9 cellular contexts compared by ENCODE assay signal in the genomic region with DNA sequence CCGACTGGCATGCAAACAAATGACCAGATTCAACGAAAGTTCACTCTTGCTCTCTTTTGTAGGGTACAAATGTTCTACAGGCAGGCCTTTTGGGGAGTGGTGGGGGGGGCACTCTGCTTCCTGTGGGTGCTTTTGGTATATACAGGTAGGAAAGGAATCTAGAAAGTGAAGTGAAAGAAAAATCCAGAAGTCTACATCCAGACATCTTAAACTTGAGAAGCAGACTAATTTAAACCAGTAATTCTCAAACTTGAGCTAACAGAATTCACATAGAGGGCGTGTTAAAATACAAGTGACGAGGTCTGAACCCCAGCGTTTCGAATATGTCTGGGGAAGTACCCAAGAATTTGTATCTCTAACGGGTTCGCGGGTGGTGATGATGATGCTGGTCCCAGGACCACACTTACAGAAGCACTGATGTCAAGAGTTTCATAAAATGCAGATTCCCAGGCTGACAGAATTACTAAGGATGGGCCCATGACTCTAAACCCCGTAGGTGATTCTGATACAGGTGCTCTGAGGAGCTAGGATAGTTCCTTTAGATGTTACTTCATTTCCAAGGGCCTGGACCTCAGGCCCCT. TPM values are rescaled to one million over a fixed set of nuclear protein-coding genes. Genes with fewer than 3 reads are reported as not detected.
A peak's percentile ranks its signal among the peaks of the same experiment; 100 is the strongest.
DNase-seq lines count a peak whose midpoint lies in the region; ATAC-seq, FAIRE-seq and TF ChIP-seq lines count a peak whose summit lies in the region.
"Had no signal": no experiment of that assay in that cellular context is flagged by ENCODE, and none has a peak within 500 bp of the region (broad histone marks: within the 10 kb centered on the region; RNA-seq: fewer than 3 reads in every experiment).

No MANE protein-coding gene starts in this region.

- H3K4me3 Mint-ChIP-seq in activated CD4-positive, alpha-beta T cell treated with anti-CD3 and anti-CD28 coated beads for 36 hours: peak overlapping the region; percentile 61
- H3K4me3 Mint-ChIP-seq in activated naive CD8-positive, alpha-beta T cell treated with anti-CD3 and anti-CD28 coated beads, Interleukin-2, amount 50 U/mL, for 24 hours: peak overlapping the region; percentile 63

- no peaks in the 10 kb centered on the region for H3K9me3 Mint-ChIP-seq in activated CD4-positive, alpha-beta T cell treated with anti-CD3 and anti-CD28 coated beads for 36 hours (ENCODE audit: low read depth)
- no peaks in the 10 kb centered on the region for H3K9me3 Mint-ChIP-seq in activated naive CD8-positive, alpha-beta T cell treated with anti-CD3 and anti-CD28 coated beads, Interleukin-2, amount 50 U/mL, for 24 hours

- intact Hi-C loops in activated CD4-positive, alpha-beta T cell treated with anti-CD3 and anti-CD28 coated beads for 36 hours (cut with DNase I, micrococcal nuclease): loop anchor here (1.0 to 2.0 kb wide), 2 partner anchors 19 to 277 kb away; a partner anchor contains a TSS
- intact Hi-C loops in kidney (cut with DNase I): no loop called here
- intact Hi-C loops in stomach (cut with DNase I; ENCODE audit: low total_unique reads): no loop called here

- POLR2A ChIA-PET in activated CD4-positive, alpha-beta T cell treated with anti-CD3 and anti-CD28 coated beads for 36 hours (lab: Charles Lee): interaction anchor here (2.8 kb wide), 1 partner anchor 18 kb away, joined by 9 read pairs; a partner anchor contains a TSS

- TF ChIP-seq CTCF in kidney (IDR thresholded peaks at IDR 0.05; ENCODE audit: borderline replicate concordance, extremely low read depth, insufficient read depth) (no peak), stomach (IDR thresholded peaks at IDR 0.05) (no peak)

- H3K27me3 ChIP-seq in stomach: peaks cover 0 to 12% (median 9%) of the 10 kb centered on the region in 3 donors

- H3K9ac ChIP-seq in kidney (ENCODE audit: low read length in 2 of 2): no peak overlapping the region

- TF ChIP-seq EP300 in stomach (IDR thresholded peaks at IDR 0.05): no peak

- H3K4me1 ChIP-seq in kidney (ENCODE audit: control insufficient read depth in 1 of 2, insufficient read depth in 1 of 2, low read depth in 1 of 2, low read length in 2 of 2) (peaks cover 0 to 7% of the 10 kb centered on the region in 2 donors), stomach (peaks cover 7 to 20% (median 14%) of the 10 kb centered on the region in 4 donors)

- peaks cover 7% of the 10 kb centered on the region for H3K4me1 Mint-ChIP-seq in activated CD4-positive, alpha-beta T cell treated with anti-CD3 and anti-CD28 coated beads for 36 hours
- H3K4me1 Mint-ChIP-seq in activated naive CD8-positive, alpha-beta T cell treated with anti-CD3 and anti-CD28 coated beads, Interleukin-2, amount 50 U/mL, for 24 hours: peaks cover 14% of the 10 kb centered on the region

- peaks cover 3% of the 10 kb centered on the region for H3K27me3 Mint-ChIP-seq in activated CD4-positive, alpha-beta T cell treated with anti-CD3 and anti-CD28 coated beads for 36 hours
- H3K27me3 Mint-ChIP-seq in activated naive CD8-positive, alpha-beta T cell treated with anti-CD3 and anti-CD28 coated beads, Interleukin-2, amount 50 U/mL, for 24 hours: peaks cover 7% of the 10 kb centered on the region

- H3K9me3 ChIP-seq in kidney (ENCODE audit: control insufficient read depth in 1 of 2, low read length in 2 of 2): no peaks in the 10 kb centered on the region
- H3K9me3 ChIP-seq in stomach: no peaks in the 10 kb centered on the region

- H3K27ac ChIP-seq in kidney (ENCODE audit: low read depth in 2 of 2, low read length in 2 of 2) (peak overlapping the region in 1 of 2 donors; percentile 5), stomach (peak overlapping the region; percentile 64 to 84 (median 73))

- no peak for TF ChIP-seq POLR2A in stomach (IDR thresholded peaks at IDR 0.05)

- H3K4me3 ChIP-seq in kidney (ENCODE audit: low read length in 2 of 2): peak overlapping the region; percentile 15 to 57
- peak overlapping the region; percentile 55 to 71 (median 67) for H3K4me3 ChIP-seq in stomach

- DNase-seq in activated CD4-positive, alpha-beta T cell treated with anti-CD3 and anti-CD28 coated beads for 36 hours: peak; percentile 11
- DNase-seq in activated CD4-positive, alpha-beta T cell treated with anti-CD3 and anti-CD28 coated beads, Interleukin-2, amount 50 U/mL, for 4 hours: no peak
- DNase-seq in activated naive CD8-positive, alpha-beta T cell treated with anti-CD3 and anti-CD28 coated beads, Interleukin-2, amount 50 U/mL, for 24 hours: no peak
- no peak for DNase-seq in kidney
- no peak for DNase-seq in stomach
- no peak for DNase-seq in NCI-H2227 treated with DMSO at 0.1 percent for 48 hours (lab: John Stamatoyannopoulos, UW)
- no peak for DNase-seq in ecto neural progenitor cell (ENCODE audit: low spot score)

- CTCF ChIA-PET in activated CD4-positive, alpha-beta T cell treated with anti-CD3 and anti-CD28 coated beads for 36 hours (lab: Charles Lee): interaction anchor here (0.6 to 1.4 kb wide), 4 partner anchors 13 to 456 kb away, joined by 3 read pairs; a partner anchor contains a TSS

- no peak for FAIRE-seq in kidney (lab: Jason Lieb, UNC)
- FAIRE-seq: A204.1 had no signal

- H3K36me3 ChIP-seq in kidney (ENCODE audit: control insufficient read depth in 1 of 2, insufficient read depth in 2 of 2, low read length in 2 of 2): peaks cover 0 to 14% of the 10 kb centered on the region in 2 donors
- peaks cover 0 to 9% (median 7%) of the 10 kb centered on the region in 4 donors for H3K36me3 ChIP-seq in stomach

- peaks cover 8% of the 10 kb centered on the region for H3K36me3 Mint-ChIP-seq in activated CD4-positive, alpha-beta T cell treated with anti-CD3 and anti-CD28 coated beads for 36 hours (ENCODE audit: low read depth)
- peaks cover 6% of the 10 kb centered on the region for H3K36me3 Mint-ChIP-seq in activated naive CD8-positive, alpha-beta T cell treated with anti-CD3 and anti-CD28 coated beads, Interleukin-2, amount 50 U/mL, for 24 hours (ENCODE audit: low read depth)

- H3K27ac Mint-ChIP-seq in activated CD4-positive, alpha-beta T cell treated with anti-CD3 and anti-CD28 coated beads for 36 hours: peak overlapping the region; percentile 29
- peak overlapping the region; percentile 32 for H3K27ac Mint-ChIP-seq in activated naive CD8-positive, alpha-beta T cell treated with anti-CD3 and anti-CD28 coated beads, Interleukin-2, amount 50 U/mL, for 24 hours

- ATAC-seq in activated CD4-positive, alpha-beta T cell treated with anti-CD3 and anti-CD28 coated beads for 36 hours: no peak
- no peak for ATAC-seq in activated naive CD8-positive, alpha-beta T cell treated with anti-CD3 and anti-CD28 coated beads, Interleukin-2, amount 50 U/mL, for 24 hours
- no peak for ATAC-seq in HG03565 (IDR thresholded peaks at IDR 0.05; ENCODE audit: unreplicated experiment)

- WGBS in stomach, 5 donors: 65 to 75% (median 67%) methylated on average over 10 of the region's 10 CpGs

RNA-seq across cellular contexts. Expression of a gene that starts 0.5 kb away (rescaled TPM):
- 1 to 10 TPM in 1 of 2 experiments, under 1 TPM in 1; 0.98 to 1.1 TPM for total RNA-seq in activated CD4-positive, alpha-beta T cell treated with anti-CD3 and anti-CD28 coated beads for 36 hours
- total RNA-seq in kidney: 3.0 TPM
- 0.77 TPM for polyA plus RNA-seq in kidney (ENCODE audit: insufficient read depth, low read depth, low replicate concordance)
- total RNA-seq in stomach: 1 to 10 TPM in 3 of 5 donors, under 1 TPM in 2; 0.58 to 5.5 (median 3.8) TPM
- polyA plus RNA-seq in stomach: under 1 TPM; 0.15 to 0.85 (median 0.31) TPM

RNA-seq across cellular contexts. Expression of a gene that starts 18.5 kb away (rescaled TPM):
- 10 to 100 TPM in 1 of 2 experiments, 1 to 10 TPM in 1; 9.3 to 11.8 TPM for total RNA-seq in activated CD4-positive, alpha-beta T cell treated with anti-CD3 and anti-CD28 coated beads for 36 hours
- total RNA-seq in kidney: 31.3 TPM
- polyA plus RNA-seq in kidney (ENCODE audit: insufficient read depth, low read depth, low replicate concordance): 25.6 TPM
- 10 to 100 TPM in 3 of 5 donors, 1 to 10 TPM in 2; 4.9 to 40.2 (median 30.1) TPM for total RNA-seq in stomach
- 10 to 100 TPM in 2 of 3 donors, 1 to 10 TPM in 1; 6.9 to 18.1 (median 17.1) TPM for polyA plus RNA-seq in stomach

RNA-seq across cellular contexts. Expression of a gene that starts 18.7 kb away (rescaled TPM):
- 10 to 100 TPM; 18.0 to 20.2 TPM for total RNA-seq in activated CD4-positive, alpha-beta T cell treated with anti-CD3 and anti-CD28 coated beads for 36 hours
- total RNA-seq in kidney (40.4 TPM), stomach (100 to 1,000 TPM in 1 of 5 donors, 10 to 100 TPM in 4; 26.3 to 120 (median 95.1) TPM)
- polyA plus RNA-seq in kidney (ENCODE audit: insufficient read depth, low read depth, low replicate concordance) (48.3 TPM), stomach (10 to 100 TPM; 11.7 to 17.4 (median 13.9) TPM)

Comparison
In these comparisons a context has a peak if more than half of its experiments do, and no peak if none do; other contexts are left out.
1. intact Hi-C loops: an anchor here in activated CD4-positive, alpha-beta T cell treated with anti-CD3 and anti-CD28 coated beads for 36 hours (1.0 to 2.0 kb wide); none called in kidney and stomach.